In genomic region chr7:40003586-40003985, GRCh38 we compare ENCODE assay signal across 13 cellular contexts.
"Had no signal": no experiment of that assay in that cellular context is flagged by ENCODE, and none has a peak within 500 bp of the region (broad histone marks: within the 10 kb centered on the region; RNA-seq: fewer than 3 reads in every experiment).

No MANE protein-coding gene starts in this region.

- H3K4me1 ChIP-seq: right atrium auricular region had no signal

- H3K27me3 Mint-ChIP-seq: activated CD8-positive, alpha-beta memory T cell treated with anti-CD3 and anti-CD28 coated beads, Interleukin-2, amount 10 ng/mL, durations not matched to agents 7 days and 5 days; activated naive CD8-positive, alpha-beta T cell treated with anti-CD3 and anti-CD28 coated beads for 36 hours had no signal

- H3K27ac Mint-ChIP-seq: activated CD8-positive, alpha-beta memory T cell treated with anti-CD3 and anti-CD28 coated beads, Interleukin-2, amount 10 ng/mL, durations not matched to agents 7 days and 5 days; activated naive CD8-positive, alpha-beta T cell treated with anti-CD3 and anti-CD28 coated beads for 36 hours had no signal

- FAIRE-seq: endothelial cell of umbilical vein, small intestine had no signal

- H3K4me3 Mint-ChIP-seq: activated CD8-positive, alpha-beta memory T cell treated with anti-CD3 and anti-CD28 coated beads, Interleukin-2, amount 10 ng/mL, durations not matched to agents 7 days and 5 days; activated naive CD8-positive, alpha-beta T cell treated with anti-CD3 and anti-CD28 coated beads for 36 hours; activated T-cell treated with anti-CD3 and anti-CD28 coated beads, Interleukin-2, amount 50 U/mL, for 4 hours had no signal

- ATAC-seq: activated CD4-positive, CD25-positive, alpha-beta regulatory T cell treated with anti-CD3 and anti-CD28 coated beads, Interleukin-2, amount 50 U/mL, for 24 hours; activated CD8-positive, alpha-beta memory T cell treated with anti-CD3 and anti-CD28 coated beads, Interleukin-2, amount 10 ng/mL, durations not matched to agents 7 days and 5 days; activated T-cell treated with anti-CD3 and anti-CD28 coated beads, Interleukin-2, amount 50 U/mL, for 4 hours; foreskin keratinocyte had no signal

- H3K27me3 ChIP-seq: foreskin keratinocyte, right atrium auricular region, tibial artery had no signal

- H3K9me3 ChIP-seq: right atrium auricular region, tibial artery had no signal

- H3K4me3 ChIP-seq: right atrium auricular region, tibial artery had no signal

- H3K27ac ChIP-seq: foreskin keratinocyte, right atrium auricular region, tibial artery had no signal

- H3K9me3 Mint-ChIP-seq: activated naive CD8-positive, alpha-beta T cell treated with anti-CD3 and anti-CD28 coated beads for 36 hours; activated T-cell treated with anti-CD3 and anti-CD28 coated beads, Interleukin-2, amount 50 U/mL, for 4 hours had no signal

- DNase-seq: activated CD4-positive, alpha-beta T cell treated with anti-CD3 and anti-CD28 coated beads, Interleukin-2, amount 50 U/mL, for 48 hours; activated CD8-positive, alpha-beta memory T cell treated with anti-CD3 and anti-CD28 coated beads, Interleukin-2, amount 10 ng/mL, durations not matched to agents 7 days and 5 days; activated effector memory CD4-positive, alpha-beta T cell treated with anti-CD3 and anti-CD28 coated beads, Interleukin-2, amount 50 U/mL, for 16 hours; activated naive CD8-positive, alpha-beta T cell treated with anti-CD3 and anti-CD28 coated beads for 36 hours; activated T-cell treated with anti-CD3 and anti-CD28 coated beads, Interleukin-2, amount 50 U/mL, for 4 hours; foreskin keratinocyte; head of caudate nucleus; small intestine; SW 1271; tibial artery had no signal
